2 cellular contexts compared by ENCODE assay signal in the genomic region with DNA sequence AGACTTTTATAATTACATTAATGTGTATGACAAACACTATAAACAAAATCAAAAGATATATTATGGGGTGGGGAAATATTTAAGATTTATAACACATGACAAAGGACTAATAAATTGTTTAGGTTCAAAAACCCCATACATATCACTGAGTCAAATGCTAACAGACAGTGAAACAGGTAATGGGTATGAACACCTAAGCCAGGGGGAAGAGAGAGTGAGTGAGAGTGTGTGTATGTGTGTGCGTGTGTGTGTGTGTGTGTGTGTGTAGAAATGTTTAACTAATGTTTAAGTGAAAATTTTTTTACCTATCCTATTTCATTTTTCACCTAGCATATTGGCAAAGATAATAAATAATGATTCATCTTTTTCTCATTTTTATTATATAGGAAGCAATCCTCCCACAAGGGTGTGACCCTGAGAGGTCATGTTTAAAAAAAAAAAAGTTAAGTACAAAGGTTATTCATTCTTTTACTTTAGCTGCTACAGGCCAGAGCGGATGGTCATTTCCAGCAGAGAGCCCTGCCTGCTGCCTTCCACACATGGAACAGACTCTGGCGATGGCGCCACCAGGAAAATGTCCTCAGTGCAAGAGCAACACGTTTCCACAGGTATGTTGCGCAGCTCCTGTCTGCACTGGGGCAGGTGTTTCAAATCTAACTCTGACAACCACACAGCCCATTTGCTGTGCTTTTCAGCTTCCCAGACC.
TF ChIP-seq lines count a peak whose summit lies in the region.

No MANE protein-coding gene starts in this region.

TF ChIP-seq in HEK293, 187 proteins besides CTCF, POLR2A, EP300 and RAD21 (continued from another document):
- TF ChIP-seq, protein P1, sequence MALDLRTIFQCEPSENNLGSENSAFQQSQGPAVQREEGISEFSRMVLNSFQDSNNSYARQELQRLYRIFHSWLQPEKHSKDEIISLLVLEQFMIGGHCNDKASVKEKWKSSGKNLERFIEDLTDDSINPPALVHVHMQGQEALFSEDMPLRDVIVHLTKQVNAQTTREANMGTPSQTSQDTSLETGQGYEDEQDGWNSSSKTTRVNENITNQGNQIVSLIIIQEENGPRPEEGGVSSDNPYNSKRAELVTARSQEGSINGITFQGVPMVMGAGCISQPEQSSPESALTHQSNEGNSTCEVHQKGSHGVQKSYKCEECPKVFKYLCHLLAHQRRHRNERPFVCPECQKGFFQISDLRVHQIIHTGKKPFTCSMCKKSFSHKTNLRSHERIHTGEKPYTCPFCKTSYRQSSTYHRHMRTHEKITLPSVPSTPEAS (tag by site-specific recombination; IDR thresholded peaks at IDR 0.05) = peak; percentile 18; the same call in 1 of the 2 replicates

TF ChIP-seq in liver, 16 proteins besides CTCF, POLR2A, EP300 and RAD21 (continued from another document):
- TF ChIP-seq HNF4G (IDR thresholded peaks at IDR 0.05) = peak; percentile 41
- TF ChIP-seq JUND (IDR thresholded peaks at IDR 0.05) = no peak
- peak; percentile 61 for TF ChIP-seq SP1 (IDR thresholded peaks at IDR 0.05)
- TF ChIP-seq, protein P2, sequence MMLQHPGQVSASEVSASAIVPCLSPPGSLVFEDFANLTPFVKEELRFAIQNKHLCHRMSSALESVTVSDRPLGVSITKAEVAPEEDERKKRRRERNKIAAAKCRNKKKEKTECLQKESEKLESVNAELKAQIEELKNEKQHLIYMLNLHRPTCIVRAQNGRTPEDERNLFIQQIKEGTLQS (IDR thresholded peaks at IDR 0.05) = no peak
- TF ChIP-seq, protein P3, sequence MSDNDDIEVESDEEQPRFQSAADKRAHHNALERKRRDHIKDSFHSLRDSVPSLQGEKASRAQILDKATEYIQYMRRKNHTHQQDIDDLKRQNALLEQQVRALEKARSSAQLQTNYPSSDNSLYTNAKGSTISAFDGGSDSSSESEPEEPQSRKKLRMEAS (IDR thresholded peaks at IDR 0.05) = peak; percentile 21
- TF ChIP-seq, protein P4, sequence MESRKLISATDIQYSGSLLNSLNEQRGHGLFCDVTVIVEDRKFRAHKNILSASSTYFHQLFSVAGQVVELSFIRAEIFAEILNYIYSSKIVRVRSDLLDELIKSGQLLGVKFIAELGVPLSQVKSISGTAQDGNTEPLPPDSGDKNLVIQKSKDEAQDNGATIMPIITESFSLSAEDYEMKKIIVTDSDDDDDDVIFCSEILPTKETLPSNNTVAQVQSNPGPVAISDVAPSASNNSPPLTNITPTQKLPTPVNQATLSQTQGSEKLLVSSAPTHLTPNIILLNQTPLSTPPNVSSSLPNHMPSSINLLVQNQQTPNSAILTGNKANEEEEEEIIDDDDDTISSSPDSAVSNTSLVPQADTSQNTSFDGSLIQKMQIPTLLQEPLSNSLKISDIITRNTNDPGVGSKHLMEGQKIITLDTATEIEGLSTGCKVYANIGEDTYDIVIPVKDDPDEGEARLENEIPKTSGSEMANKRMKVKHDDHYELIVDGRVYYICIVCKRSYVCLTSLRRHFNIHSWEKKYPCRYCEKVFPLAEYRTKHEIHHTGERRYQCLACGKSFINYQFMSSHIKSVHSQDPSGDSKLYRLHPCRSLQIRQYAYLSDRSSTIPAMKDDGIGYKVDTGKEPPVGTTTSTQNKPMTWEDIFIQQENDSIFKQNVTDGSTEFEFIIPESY (IDR thresholded peaks at IDR 0.05) = peak; percentile 25
- no peak for TF ChIP-seq FOXA2 (IDR thresholded peaks at IDR 0.05)
- TF ChIP-seq, protein P5, sequence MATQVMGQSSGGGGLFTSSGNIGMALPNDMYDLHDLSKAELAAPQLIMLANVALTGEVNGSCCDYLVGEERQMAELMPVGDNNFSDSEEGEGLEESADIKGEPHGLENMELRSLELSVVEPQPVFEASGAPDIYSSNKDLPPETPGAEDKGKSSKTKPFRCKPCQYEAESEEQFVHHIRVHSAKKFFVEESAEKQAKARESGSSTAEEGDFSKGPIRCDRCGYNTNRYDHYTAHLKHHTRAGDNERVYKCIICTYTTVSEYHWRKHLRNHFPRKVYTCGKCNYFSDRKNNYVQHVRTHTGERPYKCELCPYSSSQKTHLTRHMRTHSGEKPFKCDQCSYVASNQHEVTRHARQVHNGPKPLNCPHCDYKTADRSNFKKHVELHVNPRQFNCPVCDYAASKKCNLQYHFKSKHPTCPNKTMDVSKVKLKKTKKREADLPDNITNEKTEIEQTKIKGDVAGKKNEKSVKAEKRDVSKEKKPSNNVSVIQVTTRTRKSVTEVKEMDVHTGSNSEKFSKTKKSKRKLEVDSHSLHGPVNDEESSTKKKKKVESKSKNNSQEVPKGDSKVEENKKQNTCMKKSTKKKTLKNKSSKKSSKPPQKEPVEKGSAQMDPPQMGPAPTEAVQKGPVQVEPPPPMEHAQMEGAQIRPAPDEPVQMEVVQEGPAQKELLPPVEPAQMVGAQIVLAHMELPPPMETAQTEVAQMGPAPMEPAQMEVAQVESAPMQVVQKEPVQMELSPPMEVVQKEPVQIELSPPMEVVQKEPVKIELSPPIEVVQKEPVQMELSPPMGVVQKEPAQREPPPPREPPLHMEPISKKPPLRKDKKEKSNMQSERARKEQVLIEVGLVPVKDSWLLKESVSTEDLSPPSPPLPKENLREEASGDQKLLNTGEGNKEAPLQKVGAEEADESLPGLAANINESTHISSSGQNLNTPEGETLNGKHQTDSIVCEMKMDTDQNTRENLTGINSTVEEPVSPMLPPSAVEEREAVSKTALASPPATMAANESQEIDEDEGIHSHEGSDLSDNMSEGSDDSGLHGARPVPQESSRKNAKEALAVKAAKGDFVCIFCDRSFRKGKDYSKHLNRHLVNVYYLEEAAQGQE (IDR thresholded peaks at IDR 0.05) = no peak
- peak; percentile 63 for TF ChIP-seq YY1 (IDR thresholded peaks at IDR 0.05)
- peak; percentile 27 for TF ChIP-seq NR2F2 (IDR thresholded peaks at IDR 0.05)
- TF ChIP-seq RXRA (IDR thresholded peaks at IDR 0.05) = peak; percentile 36 to 40
- TF ChIP-seq FOXA1 (IDR thresholded peaks at IDR 0.05) = no peak
- no peak for TF ChIP-seq GABPA (IDR thresholded peaks at IDR 0.05 in 1 of 2, conservative IDR thresholded peaks at IDR 0.05 in 1 of 2)
